8 cellular contexts compared by ENCODE assay signal in genomic region chr9:37903831-37904646, GRCh38. TPM values are rescaled to one million over a fixed set of nuclear protein-coding genes. Genes with fewer than 3 reads are reported as not detected.
A peak's percentile ranks its signal among the peaks of the same experiment; 100 is the strongest.
DNase-seq lines count a peak whose midpoint lies in the region; ATAC-seq and TF ChIP-seq lines count a peak whose summit lies in the region.

Gene SLC25A51, minus strand, starts transcription at chr9:37904127. Its CDS starts 15,577 bp downstream, at chr9:37888550.

- peak within 1 kb of the TSS; percentile 82 for H3K4me2 ChIP-seq in SK-N-SH

- peak; percentile 63 for TF ChIP-seq POLR2A in GM10847 (IDR thresholded peaks at IDR 0.05; ENCODE audit: extremely low read depth, insufficient read length)

- H3K27me3 ChIP-seq in SK-N-SH (ENCODE audit: insufficient read depth) (no peaks in the 10 kb centered on the region), thymus (ENCODE audit: control insufficient read depth, insufficient read depth) (no peaks in the 10 kb centered on the region)

- H3K9me3 Mint-ChIP-seq in activated naive CD4-positive, alpha-beta T cell treated with anti-CD3 and anti-CD28 coated beads, Interleukin-2, amount 50 U/mL, for 24 hours = no peaks in the 10 kb centered on the region
- H3K9me3 Mint-ChIP-seq in osteocyte (ENCODE audit: unreplicated experiment) = no peaks in the 10 kb centered on the region

- H4K20me1 ChIP-seq in SK-N-SH (ENCODE audit: insufficient read depth) = no peaks in the 10 kb centered on the region

- peaks cover 18% of the 10 kb centered on the region for H3K4me1 Mint-ChIP-seq in activated naive CD4-positive, alpha-beta T cell treated with anti-CD3 and anti-CD28 coated beads, Interleukin-2, amount 50 U/mL, for 24 hours
- H3K4me1 Mint-ChIP-seq in osteocyte (ENCODE audit: unreplicated experiment) = peaks cover 22% of the 10 kb centered on the region

- TF ChIP-seq CTCF in SK-N-SH (IDR thresholded peaks at IDR 0.05) = peak; percentile 94
- peak; percentile 98 for TF ChIP-seq CTCF in osteocyte (IDR thresholded peaks at IDR 0.05)

- DNase-seq in NCI-H1048 (lab: John Stamatoyannopoulos, UW) (peak; percentile 91), SK-N-SH (peak; percentile 98), glomerular visceral epithelial cell (ENCODE audit: extremely low spot score) (peak; percentile 91), osteocyte (ENCODE audit: extremely low spot score, unreplicated experiment) (peak; percentile 97)

- peak; percentile 22 to 28; a peak in 1 of 4 replicates for TF ChIP-seq EP300 in SK-N-SH (IDR thresholded peaks at IDR 0.05; ENCODE audit: borderline replicate concordance in 1 of 2, low read depth in 1 of 2, low read length in 1 of 2)

- H3K27ac Mint-ChIP-seq in activated naive CD4-positive, alpha-beta T cell treated with anti-CD3 and anti-CD28 coated beads, Interleukin-2, amount 50 U/mL, for 24 hours = peak within 1 kb of the TSS; percentile 95
- peak within 1 kb of the TSS; percentile 90 for H3K27ac Mint-ChIP-seq in osteocyte (ENCODE audit: unreplicated experiment)

- 10% methylated on average over 18 of the region's 78 CpGs for WGBS in SK-N-SH (ENCODE audit: low lambda C conversion rate)
- 1% methylated on average over 78 of the region's 78 CpGs for WGBS in thymus

- POLR2A ChIA-PET in SK-N-SH (lab: Yijun Ruan, JAX) = no interaction called here

- H2AFZ ChIP-seq in SK-N-SH (ENCODE audit: low read depth) = peak within 1 kb of the TSS; percentile 92

- H3K27ac ChIP-seq in SK-N-SH (ENCODE audit: low read depth in 2 of 2, low read length in 1 of 2) (peak within 1 kb of the TSS; percentile 56 to 78), thymus (ENCODE audit: low read depth) (peak within 1 kb of the TSS; percentile 93)

- peaks cover 38% of the 10 kb centered on the region for H3K79me2 ChIP-seq in SK-N-SH (ENCODE audit: insufficient read depth)

- CTCF ChIA-PET in SK-N-SH (lab: Yijun Ruan, JAX) = interaction anchor here (0.6 to 5.0 kb wide), 18 partner anchors 10 to 513 kb away, joined by 3 to 31 read pairs (median 3); partner anchors contain the start of gene FBXO10

- H3F3A ChIP-seq in SK-N-SH (replicated peaks; ENCODE audit: insufficient read depth) = peaks cover 5% of the 10 kb centered on the region

- H3K9ac ChIP-seq in SK-N-SH = peak within 1 kb of the TSS; percentile 56

- H3K4me3 Mint-ChIP-seq in activated naive CD4-positive, alpha-beta T cell treated with anti-CD3 and anti-CD28 coated beads, Interleukin-2, amount 50 U/mL, for 24 hours = peak within 1 kb of the TSS; percentile 89
- peak within 1 kb of the TSS; percentile 84 for H3K4me3 Mint-ChIP-seq in osteocyte (ENCODE audit: unreplicated experiment)

- H3K36me3 Mint-ChIP-seq in activated naive CD4-positive, alpha-beta T cell treated with anti-CD3 and anti-CD28 coated beads, Interleukin-2, amount 50 U/mL, for 24 hours = no peaks in the 10 kb centered on the region
- H3K36me3 Mint-ChIP-seq in osteocyte (ENCODE audit: unreplicated experiment) = no peaks in the 10 kb centered on the region

- TF ChIP-seq RAD21 in SK-N-SH (IDR thresholded peaks at IDR 0.05; ENCODE audit: low read length) = peak; percentile 69

- H3K27me3 Mint-ChIP-seq in activated naive CD4-positive, alpha-beta T cell treated with anti-CD3 and anti-CD28 coated beads, Interleukin-2, amount 50 U/mL, for 24 hours = no peaks in the 10 kb centered on the region
- H3K27me3 Mint-ChIP-seq in osteocyte (ENCODE audit: unreplicated experiment) = no peaks in the 10 kb centered on the region

- H3K4me1 ChIP-seq in SK-N-SH (ENCODE audit: control insufficient read depth in 1 of 2, insufficient read depth in 2 of 2, low read depth in 1 of 2, low read length in 1 of 2) (peaks cover 4 to 22% of the 10 kb centered on the region in 2 experiments; a peak in 3 of 4 replicates), thymus (ENCODE audit: control insufficient read depth, insufficient read depth, low read length) (peaks cover 8% of the 10 kb centered on the region)

- no peaks in the 10 kb centered on the region for H3K9me3 ChIP-seq in SK-N-SH
- H3K9me3 ChIP-seq in thymus (ENCODE audit: control insufficient read depth) = no peaks in the 10 kb centered on the region

- H3K36me3 ChIP-seq in SK-N-SH (replicated peaks in 1 of 2; ENCODE audit: control insufficient read depth in 1 of 2, insufficient read depth in 2 of 2, low read length in 1 of 2) = peaks cover 0 to 2% of the 10 kb centered on the region in 2 experiments
- H3K36me3 ChIP-seq in thymus (ENCODE audit: control insufficient read depth, insufficient read depth) = peaks cover 7% of the 10 kb centered on the region

- H3K4me3 ChIP-seq in SK-N-SH (ENCODE audit: low read depth in 2 of 2, low read length in 1 of 2) (peak within 1 kb of the TSS; percentile 75 to 93), thymus (ENCODE audit: low read length) (peak within 1 kb of the TSS; percentile 91)

- H3K9me2 ChIP-seq in SK-N-SH = no peaks in the 10 kb centered on the region

- peak; percentile 82 for ATAC-seq in HG02588 (IDR thresholded peaks at IDR 0.05; ENCODE audit: unreplicated experiment)

TF ChIP-seq in SK-N-SH, 30 proteins besides CTCF, POLR2A, EP300 and RAD21 (continues in another document):
- peak; percentile 92; the same call in 1 of the 2 replicates for TF ChIP-seq MXI1 (IDR thresholded peaks at IDR 0.05; ENCODE audit: low read depth, low read length)
- TF ChIP-seq FOSL2 (IDR thresholded peaks at IDR 0.05; ENCODE audit: borderline replicate concordance, low read depth) = no peak
- TF ChIP-seq PBX3 (IDR thresholded peaks at IDR 0.05) = peak; percentile 38
- TF ChIP-seq CHD2 (IDR thresholded peaks at IDR 0.05; ENCODE audit: low read length, partially characterized antibody) = peak; percentile 83
- TF ChIP-seq IRF3 (IDR thresholded peaks at IDR 0.05; ENCODE audit: low read depth, low read length) = no peak
- TF ChIP-seq REST (IDR thresholded peaks at IDR 0.05; ENCODE audit: low read depth, low read length) = peak; percentile 55; the same call in 1 of the 2 replicates
- TF ChIP-seq TEAD4 (IDR thresholded peaks at IDR 0.05; ENCODE audit: borderline replicate concordance, insufficient read depth) = no peak; the same call in 1 of the 2 replicates
- TF ChIP-seq MAX (IDR thresholded peaks at IDR 0.05; ENCODE audit: low read depth) = peak; percentile 91
- no peak for TF ChIP-seq EZH2phosphoT487 (IDR thresholded peaks at IDR 0.05; ENCODE audit: borderline replicate concordance, low read depth)
- no peak for TF ChIP-seq GABPA (IDR thresholded peaks at IDR 0.05; ENCODE audit: low read depth)
- peak; percentile 86 for TF ChIP-seq YY1 (IDR thresholded peaks at IDR 0.05; ENCODE audit: low read depth)
- TF ChIP-seq RCOR1 (IDR thresholded peaks at IDR 0.05; ENCODE audit: low read length) = peak; percentile 36; the same call in 1 of the 2 replicates
- no peak; the same call in 1 of the 2 replicates for TF ChIP-seq GATA2 (CRISPR knock-in tag; IDR thresholded peaks at IDR 0.05)
- TF ChIP-seq SIN3A (IDR thresholded peaks at IDR 0.05; ENCODE audit: borderline replicate concordance, low read depth, low read length) = peak; percentile 94; the same call in 1 of the 2 replicates
- TF ChIP-seq NFIC (IDR thresholded peaks at IDR 0.05; ENCODE audit: borderline replicate concordance) = no peak

RNA-seq across cellular contexts. Expression of gene SLC25A51, which starts in this region (rescaled TPM):
- 13.3 and 14.9 TPM in 2 replicates for polyA plus RNA-seq in SK-N-SH (2012; rRNA removed)
- polyA plus RNA-seq in SK-N-SH (2012; cell fraction: cytosol; rRNA removed) = 13.0 and 16.1 TPM in 2 replicates
- polyA plus RNA-seq in SK-N-SH (2012; cell fraction: nucleus; rRNA removed) = 15.7 and 22.1 TPM in 2 replicates
- total RNA-seq in osteocyte = 37.5 and 43.2 TPM in 2 replicates
- 8.6 TPM for polyA plus RNA-seq in thymus

Comparison
In these comparisons a context has a peak if more than half of its experiments do, and no peak if none do; other contexts are left out.
1. Peak in every context shown above with its lines: DNase-seq, ATAC-seq, H3K4me3 ChIP-seq and H3K27ac ChIP-seq.